Comparison of ENCODE assay signal across 28 cellular contexts in the genomic region with DNA sequence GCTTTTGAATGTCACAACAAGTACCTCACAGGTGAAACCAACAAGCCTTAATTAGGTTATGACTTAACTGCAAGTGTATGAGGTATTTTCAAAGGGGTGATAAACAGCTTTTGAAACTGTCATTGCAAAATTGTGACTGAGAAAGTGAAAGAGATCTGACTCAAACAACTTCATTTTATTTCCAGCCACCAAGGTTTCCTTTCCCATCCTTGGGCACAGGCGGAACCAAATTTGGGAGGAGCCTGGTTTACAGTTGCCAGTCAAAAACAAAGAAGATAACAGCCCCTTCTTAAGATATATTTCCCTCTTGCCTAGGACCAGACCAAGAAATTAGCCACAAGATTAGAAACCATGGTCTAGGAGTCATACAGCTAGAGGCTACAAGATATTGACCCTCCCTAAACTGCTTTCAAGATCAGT.
DNase-seq lines count a peak whose midpoint lies in the region; ATAC-seq and TF ChIP-seq lines count a peak whose summit lies in the region.
"Had no signal": no experiment of that assay in that cellular context is flagged by ENCODE, and none has a peak within 500 bp of the region (broad histone marks: within the 10 kb centered on the region; RNA-seq: fewer than 3 reads in every experiment).

No MANE protein-coding gene starts in this region.

- H3K36me3 Mint-ChIP-seq in activated CD4-positive, alpha-beta memory T cell treated with anti-CD3 and anti-CD28 coated beads for 36 hours: no peaks in the 10 kb centered on the region
- no peaks in the 10 kb centered on the region for H3K36me3 Mint-ChIP-seq in mesothelial cell of epicardium
- H3K36me3 Mint-ChIP-seq: activated naive CD4-positive, alpha-beta T cell treated with anti-CD3 and anti-CD28 coated beads, Interleukin-2, amount 50 U/mL, for 72 hours; natural killer cell had no signal

- DNase-seq in vagina (ENCODE audit: extremely low spot score in 2 of 2): no peak
- no peak for DNase-seq in activated CD4-positive, alpha-beta memory T cell treated with anti-CD3 and anti-CD28 coated beads for 36 hours
- DNase-seq in mesothelial cell of epicardium (ENCODE audit: low spot score in 2 of 2, unreplicated experiment in 2 of 2): no peak
- DNase-seq: activated CD4-positive, alpha-beta T cell treated with anti-CD3 and anti-CD28 coated beads for 4 hours; aorta; BE2C; COR-L47; DMS79 treated with DMSO at 0.1 percent for 48 hours; left cardiac atrium; mesendoderm; natural killer cell; NCI-H1105; NCI-H2029; ovary; stimulated activated CD4-positive, alpha-beta T cell treated with anti-CD3 and anti-CD28 coated beads, Interleukin-12 subunit alpha, Interleukin-12 subunit beta, amount 100 ng/mL, for 4 hours; stimulated activated CD4-positive, alpha-beta T cell treated with anti-CD3 and anti-CD28 coated beads, Interleukin-4, amount 100 ng/mL, for 4 hours; stomach had no signal

- H3K27me3 ChIP-seq in BLaER1: no peaks in the 10 kb centered on the region
- no peaks in the 10 kb centered on the region for H3K27me3 ChIP-seq in vagina
- H3K27me3 ChIP-seq: BE2C, ovary, right atrium auricular region, SJSA1, stomach had no signal

- CTCF ChIA-PET in activated CD4-positive, alpha-beta memory T cell treated with anti-CD3 and anti-CD28 coated beads for 36 hours (lab: Charles Lee): no interaction called here

- peaks cover 34% of the 10 kb centered on the region for H3K4me1 ChIP-seq in BLaER1
- no peaks in the 10 kb centered on the region for H3K4me1 ChIP-seq in vagina
- H3K4me1 ChIP-seq: BE2C, right atrium auricular region, SJSA1, stomach had no signal

- intact Hi-C loops in vagina (cut with DNase I): no loop called here
- intact Hi-C loops in activated CD4-positive, alpha-beta memory T cell treated with anti-CD3 and anti-CD28 coated beads for 36 hours (cut with micrococcal nuclease): no loop called here

- TF ChIP-seq CTCF in vagina (IDR thresholded peaks at IDR 0.05) (no peak), mesothelial cell of epicardium (IDR thresholded peaks at IDR 0.05; ENCODE audit: unreplicated experiment) (no peak)

- H4K20me1 ChIP-seq in BLaER1: no peaks in the 10 kb centered on the region

- no peaks in the 10 kb centered on the region for H3K27me3 Mint-ChIP-seq in activated CD4-positive, alpha-beta memory T cell treated with anti-CD3 and anti-CD28 coated beads for 36 hours
- H3K27me3 Mint-ChIP-seq in mesothelial cell of epicardium (ENCODE audit: low read depth): no peaks in the 10 kb centered on the region
- H3K27me3 Mint-ChIP-seq: dendritic cell treated with granulocyte-macrophage colony-stimulating factor and Interleukin-4, amounts not matched to agents 40 ng/mL and 50 ng/mL, for 4 days had no signal

- H3K4me3 ChIP-seq in BLaER1 (no peak overlapping the region), vagina (no peak overlapping the region)
- H3K4me3 ChIP-seq: ovary, right atrium auricular region, SJSA1, stomach had no signal

- no peaks in the 10 kb centered on the region for H3K4me1 Mint-ChIP-seq in activated CD4-positive, alpha-beta memory T cell treated with anti-CD3 and anti-CD28 coated beads for 36 hours (ENCODE audit: low read depth)
- no peaks in the 10 kb centered on the region for H3K4me1 Mint-ChIP-seq in mesothelial cell of epicardium
- H3K4me1 Mint-ChIP-seq: natural killer cell had no signal

- peak; percentile 83 for ATAC-seq in GM18858 (IDR thresholded peaks at IDR 0.05; ENCODE audit: unreplicated experiment)
- ATAC-seq in GM21529 (IDR thresholded peaks at IDR 0.05; ENCODE audit: unreplicated experiment): peak; percentile 86
- peak; percentile 61 for ATAC-seq in HG03565 (IDR thresholded peaks at IDR 0.05; ENCODE audit: unreplicated experiment)
- no peak for ATAC-seq in HG02840 (IDR thresholded peaks at IDR 0.05; ENCODE audit: low FRiP score, unreplicated experiment)
- ATAC-seq: natural killer cell had no signal

- H3K9me3 ChIP-seq in BLaER1 (no peaks in the 10 kb centered on the region), vagina (no peaks in the 10 kb centered on the region)
- H3K9me3 ChIP-seq: BE2C, ovary, right atrium auricular region, SJSA1, stomach had no signal

- POLR2A ChIA-PET in activated CD4-positive, alpha-beta memory T cell treated with anti-CD3 and anti-CD28 coated beads for 36 hours (lab: Charles Lee): no interaction called here

- H3K4me3 Mint-ChIP-seq in activated CD4-positive, alpha-beta memory T cell treated with anti-CD3 and anti-CD28 coated beads for 36 hours: no peak overlapping the region
- no peak overlapping the region for H3K4me3 Mint-ChIP-seq in mesothelial cell of epicardium
- H3K4me3 Mint-ChIP-seq: activated T-helper 1 cell treated with anti-CD3 and anti-CD28 coated beads, Interleukin-12 subunit alpha, Interleukin-12 subunit beta, Interleukin-2, Interleukin-4 antibody, amounts not matched to agents 30 ng/mL and 10 ng/mL and 1 ng/mL, durations not matched to agents 14 hours and 24 hours and 36 hours; dendritic cell treated with granulocyte-macrophage colony-stimulating factor and Interleukin-4, amounts not matched to agents 40 ng/mL and 50 ng/mL, for 4 days; natural killer cell; T-helper 1 cell treated with Interleukin-12 subunit alpha and Interleukin-12 subunit beta and Interleukin-4 antibody, amounts not matched to agents 30 μg/mL and 1 μg/mL, for 36 hours had no signal

- H3K27ac ChIP-seq in BLaER1 (no peak overlapping the region), vagina (no peak overlapping the region)
- H3K27ac ChIP-seq: ovary, SJSA1, stomach had no signal

- no peak overlapping the region for H3K27ac Mint-ChIP-seq in activated CD4-positive, alpha-beta memory T cell treated with anti-CD3 and anti-CD28 coated beads for 36 hours
- no peak overlapping the region for H3K27ac Mint-ChIP-seq in mesothelial cell of epicardium
- H3K27ac Mint-ChIP-seq: activated naive CD4-positive, alpha-beta T cell treated with anti-CD3 and anti-CD28 coated beads, Interleukin-2, amount 50 U/mL, for 72 hours; activated T-helper 1 cell treated with anti-CD3 and anti-CD28 coated beads, Interleukin-12 subunit alpha, Interleukin-12 subunit beta, Interleukin-2, Interleukin-4 antibody, amounts not matched to agents 30 ng/mL and 10 ng/mL and 1 ng/mL, durations not matched to agents 14 hours and 24 hours and 36 hours; dendritic cell treated with granulocyte-macrophage colony-stimulating factor and Interleukin-4, amounts not matched to agents 40 ng/mL and 50 ng/mL, for 4 days; natural killer cell; T-helper 1 cell treated with Interleukin-12 subunit alpha and Interleukin-12 subunit beta and Interleukin-4 antibody, amounts not matched to agents 30 μg/mL and 1 μg/mL, for 36 hours had no signal

- peaks cover 7% of the 10 kb centered on the region for H3K9me3 Mint-ChIP-seq in activated CD4-positive, alpha-beta memory T cell treated with anti-CD3 and anti-CD28 coated beads for 36 hours
- H3K9me3 Mint-ChIP-seq in mesothelial cell of epicardium: no peaks in the 10 kb centered on the region
- H3K9me3 Mint-ChIP-seq: activated naive CD4-positive, alpha-beta T cell treated with anti-CD3 and anti-CD28 coated beads, Interleukin-2, amount 50 U/mL, for 72 hours; T-helper 1 cell treated with Interleukin-12 subunit alpha and Interleukin-12 subunit beta and Interleukin-4 antibody, amounts not matched to agents 30 μg/mL and 1 μg/mL, for 36 hours had no signal

- H3K9ac ChIP-seq in BLaER1: no peak overlapping the region

- peak overlapping the region; percentile 37 for H3K4me2 ChIP-seq in BLaER1

- H3K36me3 ChIP-seq in BLaER1 (no peaks in the 10 kb centered on the region), vagina (no peaks in the 10 kb centered on the region)
- H3K36me3 ChIP-seq: BE2C, ovary, right atrium auricular region, SJSA1, stomach had no signal

- TF ChIP-seq POLR2A in vagina (IDR thresholded peaks at IDR 0.05): no peak
